6 cellular contexts compared by ENCODE assay signal in the genomic region with DNA sequence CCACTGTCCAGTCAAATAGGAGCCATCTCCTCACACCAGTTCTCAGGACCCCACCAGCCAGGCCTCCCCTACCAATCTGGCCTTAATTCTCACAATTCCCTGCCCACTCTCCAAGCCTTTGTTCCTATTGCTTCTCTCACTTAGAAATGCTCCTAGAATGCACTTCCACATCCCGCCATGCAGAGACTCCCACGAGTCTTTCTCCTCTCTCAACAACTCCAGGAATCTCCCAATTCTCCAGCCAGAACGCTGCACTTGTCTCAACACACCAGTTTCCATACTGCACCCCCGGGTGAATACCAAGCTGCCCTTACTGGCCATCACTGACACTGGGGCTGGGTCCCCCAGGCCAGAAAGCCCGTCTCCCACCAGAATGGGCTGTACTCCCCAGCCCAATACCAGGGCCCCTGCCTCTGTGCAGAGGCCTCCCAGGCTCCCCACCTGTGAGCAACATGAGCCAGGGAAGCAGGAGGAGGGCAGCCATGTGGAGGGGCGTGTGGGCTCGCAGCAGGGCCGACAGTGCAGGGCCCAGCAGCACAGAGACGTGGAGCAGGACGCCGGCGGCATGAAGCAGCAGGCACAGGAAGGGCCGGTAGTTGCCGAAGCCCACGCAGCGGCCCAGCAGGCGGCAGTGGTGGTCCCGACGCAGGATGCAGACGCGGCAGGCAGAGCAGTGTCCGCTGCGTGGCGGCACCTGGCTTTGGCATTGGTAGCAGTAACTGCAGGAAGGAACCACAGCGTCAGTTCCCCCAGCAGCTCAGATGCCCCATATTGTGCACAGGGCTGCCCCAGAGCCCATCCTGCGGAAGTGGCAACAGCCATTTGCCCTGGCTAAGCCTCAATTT. TPM values are rescaled to one million over a fixed set of nuclear protein-coding genes. Genes with fewer than 3 reads are reported as not detected.
DNase-seq lines count a peak whose midpoint lies in the region; ATAC-seq lines count a peak whose summit lies in the region.

No MANE protein-coding gene starts in this region.

- peak; percentile 27 for ATAC-seq in GM21390 (IDR thresholded peaks at IDR 0.05; ENCODE audit: unreplicated experiment)
- ATAC-seq in left cardiac atrium = peak in 1 of 2 donors; percentile 9
- ATAC-seq in HG03025 (IDR thresholded peaks at IDR 0.05; ENCODE audit: low FRiP score, unreplicated experiment) = no peak

- intact Hi-C loops in left cardiac atrium (cut with DNase I) = no loop called here

- peak; percentile 31 for DNase-seq in activated CD8-positive, alpha-beta memory T cell treated with anti-CD3 and anti-CD28 coated beads, Interleukin-2, amount 50 U/mL, for 1 hour (ENCODE audit: extremely low read depth)
- peak; percentile 69 for DNase-seq in left cardiac atrium
- peak; percentile 23 for DNase-seq in stimulated activated naive CD4-positive, alpha-beta T cell treated with Interleukin-2 at 50 U/mL for 16 hours (lab: John Stamatoyannopoulos, UW)
- DNase-seq in dedifferentiated amniotic fluid mesenchymal stem cell (ENCODE audit: extremely low spot score) = no peak

RNA-seq across cellular contexts. Expression of a gene that starts 2.4 kb away (rescaled TPM):
- 1 to 10 TPM; 7.9 to 8.2 TPM for total RNA-seq in left cardiac atrium

RNA-seq across cellular contexts. Expression of a gene that starts 3.2 kb away (rescaled TPM):
- total RNA-seq in left cardiac atrium = under 1 TPM; 0.10 to 0.15 TPM

RNA-seq across cellular contexts. Expression of a gene that starts 24.9 kb away (rescaled TPM):
- total RNA-seq in left cardiac atrium = 10 to 100 TPM; 51.0 to 71.9 TPM

RNA-seq across cellular contexts. Expression of a gene that starts 33.0 kb away (rescaled TPM):
- total RNA-seq in left cardiac atrium = 10 to 100 TPM; 18.7 to 18.9 TPM

RNA-seq across cellular contexts. Expression of a gene that starts 49.4 kb away (rescaled TPM):
- total RNA-seq in left cardiac atrium = under 1 TPM; 0.18 to 0.39 TPM
